20 cellular contexts compared by ENCODE assay signal in genomic region chr17:6276711-6277110, GRCh38.
"Had no signal": no experiment of that assay in that cellular context is flagged by ENCODE, and none has a peak within 500 bp of the region (broad histone marks: within the 10 kb centered on the region; RNA-seq: fewer than 3 reads in every experiment).

No MANE protein-coding gene starts in this region.

- DNase-seq: activated CD4-positive, alpha-beta T cell treated with anti-CD3 and anti-CD28 coated beads for 4 hours; activated CD8-positive, alpha-beta memory T cell treated with anti-CD3 and anti-CD28 coated beads, Interleukin-2, amount 50 U/mL, for 4 hours; activated CD8-positive, alpha-beta T cell treated with anti-CD3 and anti-CD28 coated beads for 36 hours; activated naive CD8-positive, alpha-beta T cell treated with anti-CD3 and anti-CD28 coated beads, Interleukin-2, amount 10 ng/mL, durations not matched to agents 7 days and 5 days; activated T-cell treated with anti-CD3 and anti-CD28 coated beads, Interleukin-2, amount 50 U/mL, for 72 hours; anterior cingulate cortex; cerebellar nuclear complex; dorsolateral prefrontal cortex; glutamatergic neuron; stimulated activated CD4-positive, alpha-beta T cell treated with anti-CD3 and anti-CD28 coated beads, Interleukin-2, amount 100 ng/mL, for 48 hours; stimulated activated naive CD8-positive, alpha-beta T cell treated with anti-CD3 and anti-CD28 coated beads, Interleukin-15, Interleukin-2, amounts not matched to agents 100 U/mL and 50 U/mL, for 24 hours; T1000 had no signal

- H3K4me1 Mint-ChIP-seq: activated naive CD8-positive, alpha-beta T cell treated with anti-CD3 and anti-CD28 coated beads, Interleukin-2, amount 10 ng/mL, durations not matched to agents 7 days and 5 days; memory B cell; nephron had no signal

- H3K9me3 Mint-ChIP-seq: activated CD8-positive, alpha-beta T cell treated with anti-CD3 and anti-CD28 coated beads for 36 hours; activated naive CD8-positive, alpha-beta T cell treated with anti-CD3 and anti-CD28 coated beads, Interleukin-2, amount 10 ng/mL, durations not matched to agents 7 days and 5 days; nephron had no signal

- H3K9me3 ChIP-seq: thoracic aorta had no signal

- H3K36me3 ChIP-seq: esophagus muscularis mucosa, thoracic aorta had no signal

- H3K36me3 Mint-ChIP-seq: activated naive CD8-positive, alpha-beta T cell treated with anti-CD3 and anti-CD28 coated beads, Interleukin-2, amount 10 ng/mL, durations not matched to agents 7 days and 5 days; memory B cell had no signal

- H3K27ac ChIP-seq: dorsolateral prefrontal cortex, esophagus muscularis mucosa, thoracic aorta, VCaP had no signal

- H3K4me1 ChIP-seq: esophagus muscularis mucosa had no signal

- H3K4me3 ChIP-seq: dorsolateral prefrontal cortex, esophagus muscularis mucosa, thoracic aorta had no signal

- H3K27ac Mint-ChIP-seq: activated CD8-positive, alpha-beta T cell treated with anti-CD3 and anti-CD28 coated beads for 36 hours; activated naive CD8-positive, alpha-beta T cell treated with anti-CD3 and anti-CD28 coated beads, Interleukin-2, amount 10 ng/mL, durations not matched to agents 7 days and 5 days; activated T-cell treated with anti-CD3 and anti-CD28 coated beads, Interleukin-2, amount 50 U/mL, for 72 hours; memory B cell; nephron had no signal

- ATAC-seq: activated CD8-positive, alpha-beta T cell treated with anti-CD3 and anti-CD28 coated beads for 36 hours; activated T-cell treated with anti-CD3 and anti-CD28 coated beads, Interleukin-2, amount 50 U/mL, for 72 hours; left lobe of liver; stimulated activated naive CD8-positive, alpha-beta T cell treated with anti-CD3 and anti-CD28 coated beads, Interleukin-15, Interleukin-2, amounts not matched to agents 100 U/mL and 50 U/mL, for 24 hours had no signal

- FAIRE-seq: endometrium, islet of Langerhans had no signal

- H3K4me3 Mint-ChIP-seq: activated CD8-positive, alpha-beta T cell treated with anti-CD3 and anti-CD28 coated beads for 36 hours; activated naive CD8-positive, alpha-beta T cell treated with anti-CD3 and anti-CD28 coated beads, Interleukin-2, amount 10 ng/mL, durations not matched to agents 7 days and 5 days; activated T-cell treated with anti-CD3 and anti-CD28 coated beads, Interleukin-2, amount 50 U/mL, for 72 hours; memory B cell; nephron had no signal
